ENCODE assay signal across 9 cellular contexts in the genomic region with DNA sequence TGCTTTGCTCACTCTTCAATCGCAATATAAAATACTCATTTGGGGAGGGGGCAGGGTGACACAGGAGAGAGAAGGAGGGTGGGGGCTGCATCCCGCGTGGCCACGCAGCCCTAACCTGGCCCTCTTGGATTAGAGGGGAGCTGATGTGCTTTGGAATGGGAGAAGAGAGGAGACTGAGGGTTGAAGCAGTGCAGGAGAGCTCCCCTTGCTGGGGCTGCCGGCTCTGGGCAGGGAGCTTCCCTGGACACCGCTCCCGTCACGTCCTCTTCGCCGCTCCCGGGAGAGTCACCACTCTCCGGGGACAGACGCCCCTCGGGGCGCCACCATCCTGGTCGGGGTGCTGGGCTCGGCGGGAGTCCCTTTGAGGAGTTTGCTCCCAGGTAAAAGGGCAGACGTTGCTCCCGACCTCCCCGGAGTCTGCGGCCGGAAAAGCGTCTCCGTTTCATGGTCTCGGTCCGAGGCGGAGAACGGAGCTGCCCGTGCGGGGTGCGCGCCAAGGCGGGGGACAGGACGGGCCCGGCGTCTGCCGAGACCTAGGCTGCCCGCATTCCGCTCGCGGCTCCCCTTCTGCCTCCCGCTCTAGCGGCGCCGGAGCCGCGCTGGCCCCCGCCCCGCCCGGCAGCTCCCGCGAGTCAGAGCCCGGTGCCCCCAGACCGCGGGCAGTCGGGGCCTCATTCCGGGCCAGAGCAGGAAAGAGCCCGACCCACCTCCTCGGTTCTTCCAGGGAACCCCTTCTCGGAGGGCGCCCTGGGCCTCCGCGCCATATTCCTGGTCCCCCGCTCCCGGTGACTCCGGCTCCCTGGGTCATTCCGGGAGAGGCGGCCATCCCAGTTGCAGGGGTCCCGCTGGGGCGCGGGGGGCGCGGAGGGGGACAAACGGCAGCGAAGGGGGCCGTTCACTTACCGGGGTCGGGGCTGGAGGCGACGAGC. TPM values are rescaled to one million over a fixed set of nuclear protein-coding genes. Genes with fewer than 3 reads are reported as not detected.
DNase-seq lines count a peak whose midpoint lies in the region; ATAC-seq and TF ChIP-seq lines count a peak whose summit lies in the region.
"Had no signal": no experiment of that assay in that cellular context is flagged by ENCODE, and none has a peak within 500 bp of the region (broad histone marks: within the 10 kb centered on the region; RNA-seq: fewer than 3 reads in every experiment).

No MANE protein-coding gene starts in this region.

- no peaks in the 10 kb centered on the region for H4K20me1 ChIP-seq in mammary epithelial cell (ENCODE audit: insufficient read depth, low read length)

- no peak for TF ChIP-seq CTCF in mammary epithelial cell (conservative IDR thresholded peaks at IDR 0.05 in 1 of 2, IDR thresholded peaks at IDR 0.05 in 1 of 2; ENCODE audit: extremely low read depth in 1 of 2, insufficient read depth in 1 of 2, low read depth in 1 of 2, low read length in 2 of 2)
- TF ChIP-seq CTCF in type B pancreatic cell (conservative IDR thresholded peaks at IDR 0.05): no peak

- CTCF ChIA-PET in mammary epithelial cell (lab: Charles Lee; ENCODE audit: low non-redundant PET): no interaction called here

- H3K27ac Mint-ChIP-seq in type B pancreatic cell: no peak overlapping the region
- H3K27ac Mint-ChIP-seq: CD4-positive, CD25-positive, alpha-beta regulatory T cell had no signal

- BruUV-seq in mammary epithelial cell (replicated peaks; lab: Mats Ljungman, UMichigan): no TSS peak

- DNase-seq in NCI-H748 (lab: John Stamatoyannopoulos, UW; ENCODE audit: unreplicated experiment) (peak; percentile 46), NCI-H748 treated with DMSO at 0.1 percent for 48 hours (lab: John Stamatoyannopoulos, UW) (no peak), mammary epithelial cell (no peak), islet precursor cell (peak; percentile 58), type B pancreatic cell (ENCODE audit: extremely low spot score, unreplicated experiment) (peak; percentile 71), epidermal melanocyte (ENCODE audit: insufficient read length, low spot score) (no peak)

- H2AFZ ChIP-seq in mammary epithelial cell (ENCODE audit: low read depth, low read length): peak overlapping the region; percentile 11

- no peaks in the 10 kb centered on the region for H3K36me3 Mint-ChIP-seq in type B pancreatic cell
- H3K36me3 Mint-ChIP-seq: CD4-positive, CD25-positive, alpha-beta regulatory T cell had no signal

- H3K4me3 Mint-ChIP-seq in type B pancreatic cell: peak overlapping the region; percentile 84
- H3K4me3 Mint-ChIP-seq: CD4-positive, CD25-positive, alpha-beta regulatory T cell had no signal

- no peaks in the 10 kb centered on the region for H3K4me1 Mint-ChIP-seq in type B pancreatic cell (ENCODE audit: unreplicated experiment)

- no peaks in the 10 kb centered on the region for H3K79me2 ChIP-seq in mammary epithelial cell (ENCODE audit: insufficient read depth, low read length)

- no peaks in the 10 kb centered on the region for H3K36me3 ChIP-seq in mammary epithelial cell (ENCODE audit: insufficient read depth, low read length)

- H3K9me3 Mint-ChIP-seq in type B pancreatic cell: no peaks in the 10 kb centered on the region

- H3K27me3 Mint-ChIP-seq in type B pancreatic cell: peaks cover 64% of the 10 kb centered on the region

- peak overlapping the region in 2 of 3 experiments; percentile 17 to 19 for H3K4me3 ChIP-seq in mammary epithelial cell (replicated peaks in 1 of 3; ENCODE audit: insufficient read depth in 1 of 3, low read depth in 2 of 3, low read length in 3 of 3)

- in situ Hi-C loops in mammary epithelial cell (cut with MboI; ENCODE audit: low sequenced_read_pairs in 2 of 2): no loop called here

- intact Hi-C loops in mammary epithelial cell (cut with micrococcal nuclease): no loop called here

- H3K4me1 ChIP-seq in mammary epithelial cell (ENCODE audit: insufficient read depth, low read length): peaks cover 8% of the 10 kb centered on the region

- H3K9me3 ChIP-seq in mammary epithelial cell (replicated peaks; ENCODE audit: insufficient read depth, low read length): no peaks in the 10 kb centered on the region

- no peak overlapping the region for H3K27ac ChIP-seq in mammary epithelial cell (ENCODE audit: insufficient read depth, low read depth, low read length)

- dilution Hi-C loops in mammary epithelial cell (cut with HindIII; ENCODE audit: low sequenced_read_pairs): no loop called here

- ATAC-seq in HG02885 (IDR thresholded peaks at IDR 0.05; ENCODE audit: poor library complexity, unreplicated experiment): no peak
- ATAC-seq in HG03097 (IDR thresholded peaks at IDR 0.05; ENCODE audit: low FRiP score, unreplicated experiment): no peak

- no peak overlapping the region for H3K9ac ChIP-seq in mammary epithelial cell (ENCODE audit: insufficient read depth, low read length)

- peak overlapping the region; percentile 75 for H3K4me2 ChIP-seq in mammary epithelial cell (ENCODE audit: insufficient read depth, low read depth, low read length)

- WGBS in mammary epithelial cell (ENCODE audit: low coverage, missing lambda C conversion rate): 0% methylated on average over 3 of the region's 81 CpGs

- H3K27me3 ChIP-seq in mammary epithelial cell (ENCODE audit: insufficient read depth, low read length): peaks cover 17% of the 10 kb centered on the region

RNA-seq across cellular contexts. Expression of a gene that starts 0.6 kb away (rescaled TPM):
- total RNA-seq in mammary epithelial cell: under 1 TPM in 1 of 2 donors, not detected in 1; under 0.01 TPM
- polyA plus RNA-seq in mammary epithelial cell: not detected
- not detected for polyA minus RNA-seq in mammary epithelial cell
- total RNA-seq in type B pancreatic cell (ENCODE audit: low replicate concordance): 3.3 and 13.5 TPM in 2 replicates
- total RNA-seq: CD4-positive, CD25-positive, alpha-beta regulatory T cell had no signal
- polyA plus RNA-seq: CD4-positive, CD25-positive, alpha-beta regulatory T cell had no signal

Comparison
In these comparisons a context has a peak if more than half of its experiments do, and no peak if none do; other contexts are left out.
1. DNase-seq: peak in NCI-H748 (single experiment), islet precursor cell (single experiment) and type B pancreatic cell (single experiment); none in NCI-H748 treated with DMSO at 0.1 percent for 48 hours (single experiment), mammary epithelial cell (single experiment) and epidermal melanocyte (single experiment).